13 cellular contexts compared by ENCODE assay signal in genomic region chr6:21874372-21874771, GRCh38.
"Had no signal": no experiment of that assay in that cellular context is flagged by ENCODE, and none has a peak within 500 bp of the region (broad histone marks: within the 10 kb centered on the region; RNA-seq: fewer than 3 reads in every experiment).

No MANE protein-coding gene starts in this region.

- H3K36me3 ChIP-seq: cardiac muscle cell, left lung, ovary, upper lobe of left lung had no signal

- DNase-seq: activated naive CD4-positive, alpha-beta T cell treated with anti-CD3 and anti-CD28 coated beads for 36 hours; activated naive CD8-positive, alpha-beta T cell treated with anti-CD3 and anti-CD28 coated beads, Interleukin-2, amount 50 U/mL, for 24 hours; dorsolateral prefrontal cortex; left lung; ovary; T-cell; T-helper 9 cell; upper lobe of left lung had no signal

- FAIRE-seq: keratinocyte had no signal

- H3K27ac Mint-ChIP-seq: activated naive CD4-positive, alpha-beta T cell treated with anti-CD3 and anti-CD28 coated beads for 36 hours; activated naive CD8-positive, alpha-beta T cell treated with anti-CD3 and anti-CD28 coated beads, Interleukin-2, amount 50 U/mL, for 24 hours; activated T-helper 2 cell treated with anti-CD3 and anti-CD28 coated beads, Interferon-gamma antibody, Interleukin-2, Interleukin-4, amounts not matched to agents 10 μg/mL and 5 μg/mL and 100 μg/mL, durations not matched to agents 14 hours and 24 hours and 36 hours; stimulated activated naive CD8-positive, alpha-beta T cell treated with anti-CD3 and anti-CD28 coated beads, Interleukin-15, Interleukin-2, amounts not matched to agents 100 ng/mL and 50 ng/mL, for 24 hours; T-cell had no signal

- H3K36me3 Mint-ChIP-seq: T-cell had no signal

- H3K27me3 ChIP-seq: cardiac muscle cell, dorsolateral prefrontal cortex, left lung, ovary, upper lobe of left lung had no signal

- H3K4me3 Mint-ChIP-seq: activated naive CD4-positive, alpha-beta T cell treated with anti-CD3 and anti-CD28 coated beads for 36 hours; activated naive CD8-positive, alpha-beta T cell treated with anti-CD3 and anti-CD28 coated beads, Interleukin-2, amount 50 U/mL, for 24 hours; stimulated activated naive CD8-positive, alpha-beta T cell treated with anti-CD3 and anti-CD28 coated beads, Interleukin-15, Interleukin-2, amounts not matched to agents 100 ng/mL and 50 ng/mL, for 24 hours; T-cell had no signal

- H3K4me3 ChIP-seq: cardiac muscle cell, dorsolateral prefrontal cortex, left lung, ovary, upper lobe of left lung had no signal

- H3K27ac ChIP-seq: cardiac muscle cell, dorsolateral prefrontal cortex, left lung, ovary, upper lobe of left lung had no signal

- H3K9me3 ChIP-seq: left lung, ovary, upper lobe of left lung had no signal

- ATAC-seq: activated CD4-positive, CD25-positive, alpha-beta regulatory T cell treated with anti-CD3 and anti-CD28 coated beads, Interleukin-2, amount 50 U/mL, for 24 hours; activated naive CD8-positive, alpha-beta T cell treated with anti-CD3 and anti-CD28 coated beads, Interleukin-2, amount 50 U/mL, for 24 hours; T-cell had no signal
